Comparison of ENCODE assay signal across 12 cellular contexts in the genomic region with DNA sequence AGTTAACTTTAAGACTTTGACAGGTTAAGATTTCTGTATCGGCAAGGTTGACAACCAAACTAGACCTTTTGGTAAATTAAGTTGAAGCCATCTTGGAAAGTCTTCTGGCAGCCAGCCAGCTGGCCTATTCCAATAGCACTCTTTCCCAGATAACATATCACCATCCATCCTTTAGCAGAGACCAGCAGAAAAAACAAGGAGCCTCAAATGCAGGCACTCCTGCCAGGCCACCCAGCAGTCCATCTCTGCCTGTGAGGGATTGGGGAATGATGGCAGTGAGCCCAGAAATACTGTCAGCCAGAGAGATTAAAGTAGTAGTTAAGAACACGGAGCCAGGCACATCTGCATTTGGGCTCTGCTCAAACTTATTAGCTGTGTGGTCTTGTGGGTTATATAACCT. TPM values are rescaled to one million over a fixed set of nuclear protein-coding genes. Genes with fewer than 3 reads are reported as not detected.
A peak's percentile ranks its signal among the peaks of the same experiment; 100 is the strongest.
DNase-seq lines count a peak whose midpoint lies in the region; ATAC-seq and TF ChIP-seq lines count a peak whose summit lies in the region.
"Had no signal": no experiment of that assay in that cellular context is flagged by ENCODE, and none has a peak within 500 bp of the region (broad histone marks: within the 10 kb centered on the region; RNA-seq: fewer than 3 reads in every experiment).

No MANE protein-coding gene starts in this region.

- H2BK120ac ChIP-seq in mesenchymal stem cell (ENCODE audit: low read depth, low read length) = no peak overlapping the region

- peaks cover 19% of the 10 kb centered on the region for H3K4me1 Mint-ChIP-seq in activated T-helper 17 cell treated with anti-CD3 and anti-CD28 coated beads, Interleukin-2, amount 50 U/mL, for 72 hours
- H3K4me1 Mint-ChIP-seq in naive thymus-derived CD4-positive, alpha-beta T cell = peaks cover 4 to 67% (median 59%) of the 10 kb centered on the region in 7 donors

- H3K4me1 ChIP-seq in BE2C (0 out of 2 replicates have a peak, but pooled peaks cover 3% of the 10 kb centered on the region), mesenchymal stem cell (ENCODE audit: control insufficient read depth, insufficient read depth, low read depth, low read length) (no peaks in the 10 kb centered on the region)
- no peaks in the 10 kb centered on the region for H3K4me1 ChIP-seq in naive thymus-derived CD4-positive, alpha-beta T cell (ENCODE audit: control insufficient read depth in 2 of 2, insufficient read depth in 2 of 2, low read length in 2 of 2)

- no peak overlapping the region for H3K4me2 ChIP-seq in mesenchymal stem cell (ENCODE audit: low read length, poor library complexity, severe bottlenecking)

- H2BK12ac ChIP-seq in mesenchymal stem cell (ENCODE audit: low read length in 2 of 2) = no peak overlapping the region

- no peak overlapping the region for H3K4me3 Mint-ChIP-seq in activated T-helper 17 cell treated with anti-CD3 and anti-CD28 coated beads, Interleukin-2, amount 50 U/mL, for 72 hours
- H3K4me3 Mint-ChIP-seq in naive thymus-derived CD4-positive, alpha-beta T cell = no peak overlapping the region

- TF ChIP-seq CTCF in BE2C (IDR thresholded peaks at IDR 0.05; ENCODE audit: low read depth, low read length) (no peak), choroid plexus epithelial cell (conservative IDR thresholded peaks at IDR 0.05; ENCODE audit: low read depth, low read length) (no peak)

- H4K91ac ChIP-seq in mesenchymal stem cell (ENCODE audit: low read length) = no peak overlapping the region

- H3K36me3 Mint-ChIP-seq in activated T-helper 17 cell treated with anti-CD3 and anti-CD28 coated beads, Interleukin-2, amount 50 U/mL, for 72 hours (ENCODE audit: low read depth) = no peaks in the 10 kb centered on the region
- peaks cover 0 to 19% (median 16%) of the 10 kb centered on the region in 5 donors for H3K36me3 Mint-ChIP-seq in naive thymus-derived CD4-positive, alpha-beta T cell

- no peak overlapping the region for H2AFZ ChIP-seq in mesenchymal stem cell (ENCODE audit: low read depth, low read length)

- no peak overlapping the region for H3K23ac ChIP-seq in mesenchymal stem cell (ENCODE audit: low read length in 2 of 2)

- no peaks in the 10 kb centered on the region for H3K9me3 Mint-ChIP-seq in activated T-helper 17 cell treated with anti-CD3 and anti-CD28 coated beads, Interleukin-2, amount 50 U/mL, for 72 hours
- peaks cover 0 to under 1% (median 0%) of the 10 kb centered on the region in 11 donors for H3K9me3 Mint-ChIP-seq in naive thymus-derived CD4-positive, alpha-beta T cell

- no peak overlapping the region for H3K14ac ChIP-seq in mesenchymal stem cell (ENCODE audit: low read length in 2 of 2)

- H3K27ac Mint-ChIP-seq in activated T-helper 17 cell treated with anti-CD3 and anti-CD28 coated beads, Interleukin-2, amount 50 U/mL, for 72 hours = no peak overlapping the region
- no peak overlapping the region for H3K27ac Mint-ChIP-seq in naive thymus-derived CD4-positive, alpha-beta T cell

- peaks cover 57% of the 10 kb centered on the region for H3K79me1 ChIP-seq in mesenchymal stem cell (replicated peaks; ENCODE audit: low read length, poor library complexity, severe bottlenecking)

- H3K4me3 ChIP-seq in BE2C (ENCODE audit: low read depth, low read length) (no peak overlapping the region), MG63 (no peak overlapping the region), choroid plexus epithelial cell (ENCODE audit: low read depth, low read length) (no peak overlapping the region), mesenchymal stem cell (ENCODE audit: insufficient read depth in 1 of 2, low read depth in 1 of 2, low read length in 2 of 2) (no peak overlapping the region)
- H3K4me3 ChIP-seq in naive thymus-derived CD4-positive, alpha-beta T cell (ENCODE audit: low read length) = no peak overlapping the region
- H3K4me3 ChIP-seq: ascending aorta, mucosa of descending colon, psoas muscle had no signal

- no peak overlapping the region for H3K4ac ChIP-seq in mesenchymal stem cell (ENCODE audit: low read depth in 1 of 2, low read length in 2 of 2)

- no peaks in the 10 kb centered on the region for H3K27me3 Mint-ChIP-seq in activated T-helper 17 cell treated with anti-CD3 and anti-CD28 coated beads, Interleukin-2, amount 50 U/mL, for 72 hours
- no peaks in the 10 kb centered on the region for H3K27me3 Mint-ChIP-seq in naive thymus-derived CD4-positive, alpha-beta T cell

- H2BK15ac ChIP-seq in mesenchymal stem cell (ENCODE audit: low read depth, poor library complexity, severe bottlenecking) = no peak overlapping the region

- CTCF ChIA-PET in naive thymus-derived CD4-positive, alpha-beta T cell (lab: Charles Lee) = no interaction called here

- no peaks in the 10 kb centered on the region for H3K36me3 ChIP-seq in BE2C
- peaks cover 4% of the 10 kb centered on the region; the same call in 1 of the 2 replicates for H3K36me3 ChIP-seq in MG63
- H3K36me3 ChIP-seq in mesenchymal stem cell (ENCODE audit: control insufficient read depth in 1 of 2, insufficient read depth in 2 of 2, low read depth in 1 of 2, low read length in 2 of 2) = no peaks in the 10 kb centered on the region
- H3K36me3 ChIP-seq in naive thymus-derived CD4-positive, alpha-beta T cell (ENCODE audit: control insufficient read depth in 2 of 3, insufficient read depth in 3 of 3, low read length in 3 of 3) = no peaks in the 10 kb centered on the region
- H3K36me3 ChIP-seq: ascending aorta had no signal

- no peak overlapping the region for H4K8ac ChIP-seq in mesenchymal stem cell (ENCODE audit: low read length)

- H3K27me3 ChIP-seq in BE2C (no peaks in the 10 kb centered on the region), MG63 (no peaks in the 10 kb centered on the region), mesenchymal stem cell (ENCODE audit: control insufficient read depth in 1 of 2, insufficient read depth in 1 of 2, low read length in 2 of 2) (no peaks in the 10 kb centered on the region)
- H3K27me3 ChIP-seq in naive thymus-derived CD4-positive, alpha-beta T cell (ENCODE audit: control insufficient read depth in 2 of 2, insufficient read depth in 2 of 2, low read length in 2 of 2) = no peaks in the 10 kb centered on the region
- H3K27me3 ChIP-seq: ascending aorta had no signal

- H3K27ac ChIP-seq in mesenchymal stem cell (ENCODE audit: low read length, poor library complexity, severe bottlenecking) = no peak overlapping the region
- H3K27ac ChIP-seq in naive thymus-derived CD4-positive, alpha-beta T cell (ENCODE audit: low read depth, low read length) = no peak overlapping the region
- H3K27ac ChIP-seq: psoas muscle had no signal

- no peak overlapping the region for H2AK5ac ChIP-seq in mesenchymal stem cell (ENCODE audit: low read length, severe bottlenecking)

- H2BK5ac ChIP-seq in mesenchymal stem cell (ENCODE audit: low read depth, low read length, poor library complexity, severe bottlenecking) = no peak overlapping the region

- 90% methylated on average over 2 of the region's 2 CpGs for WGBS in mesenchymal stem cell

- DNase-seq in BE2C (peak; percentile 84), MG63 (peak; percentile 47), choroid plexus epithelial cell (ENCODE audit: low read depth) (peak; percentile 77), mesenchymal stem cell (peak; percentile 41), NCI-H1694 treated with DMSO at 0.1 percent for 48 hours (lab: John Stamatoyannopoulos, UW) (no peak)
- DNase-seq in naive thymus-derived CD4-positive, alpha-beta T cell = no peak
- DNase-seq in activated CD4-positive, alpha-beta T cell treated with anti-CD3 and anti-CD28 coated beads for 1 hour = no peak
- DNase-seq: stimulated activated naive CD8-positive, alpha-beta T cell treated with anti-CD3 and anti-CD28 coated beads, Interleukin-15, Interleukin-2, amounts not matched to agents 100 U/mL and 50 U/mL, for 24 hours had no signal

- intact Hi-C loops in naive thymus-derived CD4-positive, alpha-beta T cell (cut with micrococcal nuclease) = no loop called here

- no peaks in the 10 kb centered on the region for H3K9me3 ChIP-seq in BE2C
- no peaks in the 10 kb centered on the region for H3K9me3 ChIP-seq in MG63
- no peaks in the 10 kb centered on the region for H3K9me3 ChIP-seq in mesenchymal stem cell (ENCODE audit: control insufficient read depth, low read length)
- H3K9me3 ChIP-seq in naive thymus-derived CD4-positive, alpha-beta T cell (ENCODE audit: control insufficient read depth in 2 of 3, low read length in 3 of 3) = no peaks in the 10 kb centered on the region
- H3K9me3 ChIP-seq: ascending aorta, mucosa of descending colon, psoas muscle had no signal

- H3K18ac ChIP-seq in mesenchymal stem cell (ENCODE audit: low read depth in 1 of 2, low read length in 2 of 2) = no peak overlapping the region

- no peak for ATAC-seq in activated T-helper 17 cell treated with anti-CD3 and anti-CD28 coated beads, Interleukin-2, amount 50 U/mL, for 72 hours (replicated peaks)
- no peak for ATAC-seq in naive thymus-derived CD4-positive, alpha-beta T cell
- ATAC-seq: mucosa of descending colon; stimulated activated naive CD8-positive, alpha-beta T cell treated with anti-CD3 and anti-CD28 coated beads, Interleukin-15, Interleukin-2, amounts not matched to agents 100 U/mL and 50 U/mL, for 24 hours had no signal

- no peak overlapping the region for H3K9ac ChIP-seq in mesenchymal stem cell (ENCODE audit: low read length)

- POLR2A ChIA-PET in naive thymus-derived CD4-positive, alpha-beta T cell (lab: Charles Lee) = no interaction called here

RNA-seq across cellular contexts. Expression of gene ZBTB40, which starts 19.4 kb away (rescaled TPM):
- 10.7 TPM for polyA plus RNA-seq in BE2C (2012; ENCODE audit: insufficient read depth, insufficient read length, low read depth)
- total RNA-seq in MG63 (2014; rRNA removed; shearing (Covaris generic); ENCODE audit: low replicate concordance) = 10.0 and 11.2 TPM in 2 replicates
- 8.0 TPM for polyA plus RNA-seq in mesenchymal stem cell (2013, experiment 1 of 2)
- 7.1 TPM for polyA plus RNA-seq in mesenchymal stem cell (2013, experiment 2 of 2)
- 10 to 100 TPM; 20.4 to 21.4 TPM for total RNA-seq in activated T-helper 17 cell treated with anti-CD3 and anti-CD28 coated beads, Interleukin-2, amount 50 U/mL, for 72 hours
- total RNA-seq in naive thymus-derived CD4-positive, alpha-beta T cell = 10 to 100 TPM; 23.1 to 60.6 (median 43.5) TPM
- 1 to 10 TPM; 5.7 to 6.2 TPM for polyA plus RNA-seq in naive thymus-derived CD4-positive, alpha-beta T cell

Comparison
In these comparisons a context has a peak if more than half of its experiments do, and no peak if none do; other contexts are left out.
1. DNase-seq: peak in BE2C (single experiment), MG63 (single experiment), choroid plexus epithelial cell (single experiment) and mesenchymal stem cell (single experiment); none in NCI-H1694 treated with DMSO at 0.1 percent for 48 hours (single experiment), naive thymus-derived CD4-positive, alpha-beta T cell (0 of 9) and activated CD4-positive, alpha-beta T cell treated with anti-CD3 and anti-CD28 coated beads for 1 hour (single experiment).